8 cellular contexts compared by ENCODE assay signal in genomic region chr1:1397839-1398523, GRCh38. TPM values are rescaled to one million over a fixed set of nuclear protein-coding genes. Genes with fewer than 3 reads are reported as not detected.
A peak's percentile ranks its signal among the peaks of the same experiment; 100 is the strongest.
DNase-seq lines count a peak whose midpoint lies in the region; ATAC-seq and TF ChIP-seq lines count a peak whose summit lies in the region.

No MANE protein-coding gene starts in this region.

- CTCF ChIA-PET in mammary epithelial cell (lab: Charles Lee; ENCODE audit: low non-redundant PET): no interaction called here

- DNase-seq in MM.1S (no peak), mammary epithelial cell (peak; percentile 21), EL (no peak)

- H3K4me2 ChIP-seq in MM.1S (ENCODE audit: low read depth, low read length) (peak overlapping the region; percentile 90), mammary epithelial cell (ENCODE audit: insufficient read depth, low read depth, low read length) (peak overlapping the region; percentile 85)

- TSS peak; percentile 36 for BruUV-seq in mammary epithelial cell (replicated peaks; lab: Mats Ljungman, UMichigan)

- H3K4me3 ChIP-seq in MM.1S (ENCODE audit: low read length) (peak overlapping the region; percentile 99), mammary epithelial cell (replicated peaks in 1 of 3; ENCODE audit: insufficient read depth in 1 of 3, low read depth in 2 of 3, low read length in 3 of 3) (peak overlapping the region; percentile 74 to 98 (median 95)), mucosa of rectum (ENCODE audit: low read length in 2 of 2) (peak overlapping the region; percentile 82 to 92)

- 51% methylated on average over 19 of the region's 19 CpGs for WGBS in mammary epithelial cell (ENCODE audit: low coverage, missing lambda C conversion rate)

- H3K9me3 ChIP-seq in MM.1S (replicated peaks; ENCODE audit: insufficient read depth, low read length) (no peaks in the 10 kb centered on the region), mammary epithelial cell (replicated peaks; ENCODE audit: insufficient read depth, low read length) (no peaks in the 10 kb centered on the region), mucosa of rectum (ENCODE audit: control insufficient read depth in 2 of 2, low read length in 2 of 2) (no peaks in the 10 kb centered on the region)

- H3F3A ChIP-seq in MM.1S (ENCODE audit: insufficient read depth, low read length): peaks cover 8% of the 10 kb centered on the region

- H3K9me2 ChIP-seq in MM.1S (replicated peaks; ENCODE audit: insufficient read depth, low read length): no peaks in the 10 kb centered on the region

- H2AFZ ChIP-seq in MM.1S (ENCODE audit: low read length) (no peak overlapping the region), mammary epithelial cell (ENCODE audit: low read depth, low read length) (no peak overlapping the region)

- dilution Hi-C loops in mammary epithelial cell (cut with HindIII; ENCODE audit: low sequenced_read_pairs): no loop called here

- H3K4me1 ChIP-seq in MM.1S (ENCODE audit: low read length) (peaks cover 14% of the 10 kb centered on the region), mammary epithelial cell (ENCODE audit: insufficient read depth, low read length) (peaks cover 30% of the 10 kb centered on the region), mucosa of rectum (ENCODE audit: control insufficient read depth in 2 of 2, insufficient read depth in 2 of 2, low read length in 2 of 2) (peaks cover 18 to 26% of the 10 kb centered on the region in 2 donors)

- H3K79me2 ChIP-seq in MM.1S (ENCODE audit: low read length): peaks cover 84% of the 10 kb centered on the region
- peaks cover 86% of the 10 kb centered on the region for H3K79me2 ChIP-seq in mammary epithelial cell (ENCODE audit: insufficient read depth, low read length)

- in situ Hi-C loops in mammary epithelial cell (cut with MboI; ENCODE audit: low sequenced_read_pairs in 2 of 2): no loop called here

- no peak for TF ChIP-seq CTCF in C4-2B (conservative IDR thresholded peaks at IDR 0.05)
- no peak for TF ChIP-seq CTCF in MM.1S (IDR thresholded peaks at IDR 0.05; ENCODE audit: low read length)
- TF ChIP-seq CTCF in mammary epithelial cell (conservative IDR thresholded peaks at IDR 0.05 in 1 of 2, IDR thresholded peaks at IDR 0.05 in 1 of 2; ENCODE audit: extremely low read depth in 1 of 2, insufficient read depth in 1 of 2, low read depth in 1 of 2, low read length in 2 of 2): no peak

- H3K27me3 ChIP-seq in MM.1S (replicated peaks; ENCODE audit: insufficient read depth, low read length): no peaks in the 10 kb centered on the region
- H3K27me3 ChIP-seq in mammary epithelial cell (ENCODE audit: insufficient read depth, low read length): no peaks in the 10 kb centered on the region
- no peaks in the 10 kb centered on the region for H3K27me3 ChIP-seq in mucosa of rectum (ENCODE audit: control insufficient read depth in 2 of 2, insufficient read depth in 2 of 2, low read length in 2 of 2)

- H3K27ac ChIP-seq in C4-2B: peak overlapping the region; percentile 91
- no peak overlapping the region for H3K27ac ChIP-seq in MM.1S (ENCODE audit: low read length)
- peak overlapping the region; percentile 62 for H3K27ac ChIP-seq in mammary epithelial cell (ENCODE audit: insufficient read depth, low read depth, low read length)
- H3K27ac ChIP-seq in mucosa of rectum (ENCODE audit: low read depth in 2 of 2, low read length in 2 of 2): peak overlapping the region in 1 of 2 donors; percentile 80

- ATAC-seq in HG03108 (IDR thresholded peaks at IDR 0.05; ENCODE audit: unreplicated experiment) (no peak), HG03025 (IDR thresholded peaks at IDR 0.05; ENCODE audit: low FRiP score, unreplicated experiment) (no peak), GM19463 (IDR thresholded peaks at IDR 0.05; ENCODE audit: unreplicated experiment) (no peak)

- H3K36me3 ChIP-seq in MM.1S (replicated peaks; ENCODE audit: insufficient read depth, low read length) (peaks cover 18% of the 10 kb centered on the region), mammary epithelial cell (ENCODE audit: insufficient read depth, low read length) (peaks cover 33% of the 10 kb centered on the region), mucosa of rectum (ENCODE audit: control insufficient read depth in 2 of 2, insufficient read depth in 2 of 2, low read length in 2 of 2) (peaks cover 46 to 49% of the 10 kb centered on the region in 2 donors)

- H3K9ac ChIP-seq in MM.1S (ENCODE audit: low read length) (peak overlapping the region; percentile 97; the same call in 1 of the 2 replicates), mammary epithelial cell (ENCODE audit: insufficient read depth, low read length) (peak overlapping the region; percentile 76), mucosa of rectum (ENCODE audit: low read depth in 1 of 2, low read length in 2 of 2) (peak overlapping the region; percentile 78 to 84)

- intact Hi-C loops in mammary epithelial cell (cut with micrococcal nuclease): loop anchor here (2.0 kb wide), 3 partner anchors 43 to 107 kb away; partner anchors contain the start of gene DVL1

- H4K20me1 ChIP-seq in MM.1S (ENCODE audit: insufficient read depth, low read length) (no peaks in the 10 kb centered on the region), mammary epithelial cell (ENCODE audit: insufficient read depth, low read length) (no peaks in the 10 kb centered on the region)

RNA-seq across cellular contexts. Expression of gene CCNL2, which starts 1.2 kb away (rescaled TPM):
- total RNA-seq in mammary epithelial cell: 100 to 1,000 TPM; 103 to 140 TPM
- 64.9 TPM for polyA plus RNA-seq in mammary epithelial cell
- 21.9 TPM for polyA minus RNA-seq in mammary epithelial cell

RNA-seq across cellular contexts. Expression of gene MRPL20, which starts 9.1 kb away (rescaled TPM):
- 100 to 1,000 TPM in 1 of 2 donors, 10 to 100 TPM in 1; 56.7 to 115 TPM for total RNA-seq in mammary epithelial cell
- 157 TPM for polyA plus RNA-seq in mammary epithelial cell
- 119 TPM for polyA minus RNA-seq in mammary epithelial cell

RNA-seq across cellular contexts. Expression of gene AURKAIP1, which starts 23.0 kb away (rescaled TPM):
- 100 to 1,000 TPM in 1 of 2 donors, 10 to 100 TPM in 1; 85.0 to 167 TPM for total RNA-seq in mammary epithelial cell
- polyA plus RNA-seq in mammary epithelial cell: 125 TPM
- polyA minus RNA-seq in mammary epithelial cell: 47.4 TPM

RNA-seq across cellular contexts. Expression of gene ANKRD65, which starts 23.1 kb away (rescaled TPM):
- 1 to 10 TPM; 3.1 to 7.5 TPM for total RNA-seq in mammary epithelial cell
- polyA plus RNA-seq in mammary epithelial cell: 3.6 TPM
- 9.3 TPM for polyA minus RNA-seq in mammary epithelial cell

RNA-seq across cellular contexts. Expression of gene VWA1, which starts 37.5 kb away (rescaled TPM):
- total RNA-seq in mammary epithelial cell: 10 to 100 TPM; 11.3 to 27.3 TPM
- polyA plus RNA-seq in mammary epithelial cell: 4.2 TPM
- polyA minus RNA-seq in mammary epithelial cell: 1.2 TPM
